In the genomic region with DNA sequence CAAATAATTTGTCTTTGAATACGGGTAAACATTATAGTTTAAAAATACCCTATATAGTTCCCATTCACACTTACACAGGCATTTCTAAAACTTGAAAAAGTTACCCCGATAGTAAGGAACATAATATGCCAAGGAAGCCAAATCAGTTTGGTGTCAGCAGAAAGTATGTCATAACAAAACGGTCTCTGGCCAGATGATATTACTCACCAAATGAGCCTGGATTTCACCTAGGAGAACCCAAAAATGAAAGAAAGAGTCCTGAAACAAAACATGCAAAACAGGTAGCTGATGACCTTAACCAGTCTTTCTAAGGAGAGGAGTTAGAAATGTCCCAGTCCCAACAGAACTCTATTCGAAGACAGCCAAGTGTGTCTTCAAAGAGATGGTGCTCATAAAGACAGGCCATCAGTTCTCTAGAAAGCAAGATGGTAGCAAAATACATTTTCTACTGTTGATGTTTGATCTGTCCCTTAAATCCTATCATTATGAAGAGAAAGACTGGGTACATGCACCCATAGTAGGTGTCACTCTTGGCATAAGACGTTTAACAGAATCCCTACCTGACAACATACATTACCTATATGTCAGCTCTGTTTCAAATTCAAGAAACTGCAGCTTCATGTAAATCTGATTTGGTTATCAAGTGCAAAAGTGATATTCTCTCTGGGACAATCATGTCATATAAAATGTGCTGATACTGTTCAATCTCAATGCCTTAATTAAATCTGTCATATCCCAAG, we compare ENCODE assay signal across 19 cellular contexts.
A peak's percentile ranks its signal among the peaks of the same experiment; 100 is the strongest.
DNase-seq lines count a peak whose midpoint lies in the region; ATAC-seq, FAIRE-seq and TF ChIP-seq lines count a peak whose summit lies in the region.
"Had no signal": no experiment of that assay in that cellular context is flagged by ENCODE, and none has a peak within 500 bp of the region (broad histone marks: within the 10 kb centered on the region; RNA-seq: fewer than 3 reads in every experiment).

No MANE protein-coding gene starts in this region.

- no peak overlapping the region for H3K18ac ChIP-seq in mesendoderm (ENCODE audit: low read length)

- no peak overlapping the region for H3K4ac ChIP-seq in mesendoderm (ENCODE audit: low read depth, low read length)

- intact Hi-C loops in HepG2 (cut with micrococcal nuclease; ENCODE audit: unreplicated experiment) = loop anchor here (1.0 kb wide), 1 partner anchor 43 kb away; no protein-coding TSS in a partner anchor
- intact Hi-C loops in right lobe of liver (cut with DNase I) = no loop called here
- intact Hi-C loops in colonic mucosa (cut with DNase I) = no loop called here

- H3K23ac ChIP-seq in mesendoderm (ENCODE audit: low read length) = no peak overlapping the region

- H3K9ac ChIP-seq in HepG2 (ENCODE audit: insufficient read depth, low read depth, low read length) = no peak overlapping the region
- H3K9ac ChIP-seq in astrocyte (ENCODE audit: low read length) = no peak overlapping the region
- H3K9ac ChIP-seq in colonic mucosa (ENCODE audit: low read depth in 2 of 2, low read length in 2 of 2) = no peak overlapping the region
- H3K9ac ChIP-seq in mesendoderm (ENCODE audit: low read length) = no peak overlapping the region
- H3K9ac ChIP-seq: BLaER1 had no signal

- H4K8ac ChIP-seq in mesendoderm (ENCODE audit: low read depth, low read length) = no peak overlapping the region

- in situ Hi-C loops in HepG2 (cut with HindIII; ENCODE audit: extremely low pct_ligation_motif_present, low pct_unique_long_range_greater_than_20kb) = no loop called here

- no peak overlapping the region for H3K4me3 Mint-ChIP-seq in astrocyte (ENCODE audit: unreplicated experiment)
- no peak overlapping the region for H3K4me3 Mint-ChIP-seq in type B pancreatic cell
- H3K4me3 Mint-ChIP-seq: CD8-positive, alpha-beta memory T cell; IgD-negative memory B cell; T-helper 17 cell had no signal

- POLR2A ChIA-PET in HepG2 (lab: Yijun Ruan, JAX) = no interaction called here

- H3K27me3 Mint-ChIP-seq in astrocyte (ENCODE audit: low read depth, unreplicated experiment) = no peaks in the 10 kb centered on the region
- H3K27me3 Mint-ChIP-seq in type B pancreatic cell = no peaks in the 10 kb centered on the region
- H3K27me3 Mint-ChIP-seq: CD8-positive, alpha-beta memory T cell; IgD-negative memory B cell; T-helper 17 cell had no signal

- no peak overlapping the region for H2BK5ac ChIP-seq in mesendoderm (ENCODE audit: low read length)

- H3K79me2 ChIP-seq in HepG2 (ENCODE audit: insufficient read depth, low read length) (peaks cover 35% of the 10 kb centered on the region), astrocyte (ENCODE audit: insufficient read depth, low read length) (no peaks in the 10 kb centered on the region), mesendoderm (ENCODE audit: control insufficient read depth, insufficient read depth, low read length) (no peaks in the 10 kb centered on the region)

- H4K20me1 ChIP-seq in HepG2 (ENCODE audit: insufficient read depth, low read length) = no peaks in the 10 kb centered on the region
- H4K20me1 ChIP-seq in astrocyte (ENCODE audit: insufficient read depth, low read length) = peaks cover 4% of the 10 kb centered on the region
- H4K20me1 ChIP-seq: BLaER1 had no signal

- H3K27ac Mint-ChIP-seq in astrocyte (ENCODE audit: unreplicated experiment) (no peak overlapping the region), type B pancreatic cell (peak overlapping the region; percentile 69)
- H3K27ac Mint-ChIP-seq: CD8-positive, alpha-beta memory T cell; IgD-negative memory B cell; T-helper 17 cell had no signal

- BruUV-seq in HepG2 (replicated peaks; lab: Mats Ljungman, UMichigan) = no TSS peak

- TF ChIP-seq RAD21 in HepG2 (CRISPR knock-in tag; IDR thresholded peaks at IDR 0.05) = no peak

- H3K27ac ChIP-seq in HepG2 (ENCODE audit: extremely low read length, insufficient read depth, low read length) = no peak overlapping the region
- H3K27ac ChIP-seq in right lobe of liver = no peak overlapping the region
- no peak overlapping the region for H3K27ac ChIP-seq in astrocyte (ENCODE audit: low read depth, low read length)
- H3K27ac ChIP-seq in colonic mucosa = no peak overlapping the region
- no peak overlapping the region for H3K27ac ChIP-seq in mesendoderm (ENCODE audit: low read depth, low read length)
- H3K27ac ChIP-seq: BLaER1 had no signal

- H3K36me3 ChIP-seq in HepG2 (replicated peaks in 1 of 2; ENCODE audit: control insufficient read depth in 1 of 2, insufficient read depth in 2 of 2, low read length in 2 of 2) = peaks cover 0 to 3% of the 10 kb centered on the region in 2 experiments; a peak in 2 of 5 replicates
- H3K36me3 ChIP-seq in right lobe of liver = no peaks in the 10 kb centered on the region
- no peaks in the 10 kb centered on the region for H3K36me3 ChIP-seq in astrocyte (ENCODE audit: insufficient read depth, low read length)
- no peaks in the 10 kb centered on the region for H3K36me3 ChIP-seq in colonic mucosa
- no peaks in the 10 kb centered on the region for H3K36me3 ChIP-seq in mesendoderm (ENCODE audit: control insufficient read depth, insufficient read depth, low read length)

- peaks cover 6% of the 10 kb centered on the region for H3K9me3 Mint-ChIP-seq in astrocyte (ENCODE audit: unreplicated experiment)
- H3K9me3 Mint-ChIP-seq in type B pancreatic cell = no peaks in the 10 kb centered on the region

- 76% methylated on average over 5 of the region's 5 CpGs for WGBS in HepG2 (ENCODE audit: low lambda C conversion rate)
- 64% methylated on average over 5 of the region's 5 CpGs for WGBS in right lobe of liver (ENCODE audit: insufficient coverage, low coverage, low lambda C conversion rate, missing lambda C conversion rate)
- WGBS in mesendoderm (ENCODE audit: extremely low coverage, insufficient coverage, low lambda C conversion rate) = no CpG with 5 or more reads among the region's 5 CpGs

- H3K27me3 ChIP-seq in HepG2 (ENCODE audit: control insufficient read depth in 1 of 2, insufficient read depth in 2 of 2, low read length in 2 of 2) (no peaks in the 10 kb centered on the region), right lobe of liver (no peaks in the 10 kb centered on the region), astrocyte (ENCODE audit: insufficient read depth, low read length) (no peaks in the 10 kb centered on the region), colonic mucosa (no peaks in the 10 kb centered on the region), mesendoderm (ENCODE audit: insufficient read depth, low read length, poor library complexity) (no peaks in the 10 kb centered on the region)
- H3K27me3 ChIP-seq: BLaER1 had no signal

- TF ChIP-seq CTCF in HepG2 (CRISPR knock-in tag; IDR thresholded peaks at IDR 0.05) (no peak), right lobe of liver (IDR thresholded peaks at IDR 0.05) (no peak), GM20000 (IDR thresholded peaks at IDR 0.05; ENCODE audit: extremely low read depth, missing control alignments) (no peak), astrocyte (IDR thresholded peaks at IDR 0.05; ENCODE audit: insufficient read depth, low read depth, low read length) (no peak), type B pancreatic cell (conservative IDR thresholded peaks at IDR 0.05) (no peak), colonic mucosa (IDR thresholded peaks at IDR 0.05) (no peak)

- no peak overlapping the region for H2BK120ac ChIP-seq in mesendoderm (ENCODE audit: low read depth, low read length)

- CTCF ChIA-PET in HepG2 (lab: Yijun Ruan, JAX; ENCODE audit: low intra/inter-chr PET ratio, low total read pairs) = no interaction called here

- H3K4me3 ChIP-seq in HepG2 (replicated peaks in 1 of 3; ENCODE audit: insufficient read depth in 1 of 3, low read depth in 2 of 3, low read length in 3 of 3) (no peak overlapping the region), right lobe of liver (no peak overlapping the region), astrocyte (ENCODE audit: insufficient read depth, low read depth, low read length) (no peak overlapping the region), colonic mucosa (no peak overlapping the region), mesendoderm (ENCODE audit: low read length) (no peak overlapping the region)
- H3K4me3 ChIP-seq: BLaER1 had no signal

- no peak overlapping the region for H4K5ac ChIP-seq in mesendoderm (ENCODE audit: low read length)

- H3K79me1 ChIP-seq in mesendoderm (ENCODE audit: low read length) = no peaks in the 10 kb centered on the region

- ATAC-seq in HepG2 (no peak), right lobe of liver (no peak)
- ATAC-seq: T-helper 17 cell had no signal

- H3K4me1 ChIP-seq in HepG2 (ENCODE audit: insufficient read depth, low read length) = peaks cover 40% of the 10 kb centered on the region
- H3K4me1 ChIP-seq in right lobe of liver = no peaks in the 10 kb centered on the region
- peaks cover 5% of the 10 kb centered on the region for H3K4me1 ChIP-seq in astrocyte (ENCODE audit: insufficient read depth, low read length)
- H3K4me1 ChIP-seq in colonic mucosa = no peaks in the 10 kb centered on the region
- H3K4me1 ChIP-seq in mesendoderm (ENCODE audit: control insufficient read depth, low read depth, low read length) = peaks cover 2% of the 10 kb centered on the region

- TF ChIP-seq POLR2A in HepG2 (IDR thresholded peaks at IDR 0.05; ENCODE audit: insufficient read depth in 1 of 2, low read depth in 2 of 2, low read length in 2 of 2) (no peak), right lobe of liver (IDR thresholded peaks at IDR 0.05) (no peak)

- TF ChIP-seq EP300 in HepG2 (IDR thresholded peaks at IDR 0.05; ENCODE audit: low read depth in 2 of 2, low read length in 2 of 2) (no peak), HepG2 (CRISPR knock-in tag; IDR thresholded peaks at IDR 0.05; ENCODE audit: borderline replicate concordance) (no peak)

- H2BK15ac ChIP-seq in mesendoderm (replicated peaks; ENCODE audit: low read depth) = no peak overlapping the region

- no peak for DNase-seq in HepG2 (ENCODE audit: low spot score)
- no peak for DNase-seq in right lobe of liver
- DNase-seq in GM20000 (ENCODE audit: low spot score) = peak; percentile 2
- DNase-seq in astrocyte (ENCODE audit: low read depth) = no peak
- DNase-seq in type B pancreatic cell (ENCODE audit: extremely low spot score, unreplicated experiment) = no peak
- no peak for DNase-seq in colonic mucosa
- no peak for DNase-seq in mesendoderm
- DNase-seq in NOMO-1 treated with DMSO at 0.1 percent for 48 hours (lab: John Stamatoyannopoulos, UW; ENCODE audit: unreplicated experiment) = no peak
- DNase-seq: CD8-positive, alpha-beta memory T cell; GF-D8; HCEC 1CT; Kasumi-1; NCI-H1105; NCI-H1694; NCI-H524; SHP77 treated with DMSO at 0.1 percent for 48 hours; T-helper 17 cell had no signal

- no peak overlapping the region for H2AFZ ChIP-seq in HepG2 (ENCODE audit: low read length)
- no peak overlapping the region for H2AFZ ChIP-seq in astrocyte (ENCODE audit: low read depth, low read length)

- FAIRE-seq in HepG2 (lab: Jason Lieb, UNC) (no peak), astrocyte (lab: Jason Lieb, UNC) (peak; percentile 5)

- no peak overlapping the region for H2AK5ac ChIP-seq in mesendoderm (ENCODE audit: low read length)

- H3K4me2 ChIP-seq in HepG2 (ENCODE audit: low read depth, low read length) (no peak overlapping the region), astrocyte (ENCODE audit: low read length) (no peak overlapping the region), mesendoderm (ENCODE audit: low read length) (no peak overlapping the region)
- H3K4me2 ChIP-seq: BLaER1 had no signal

- H3K4me1 Mint-ChIP-seq in astrocyte (ENCODE audit: low read depth, unreplicated experiment) = peaks cover 14% of the 10 kb centered on the region
- H3K4me1 Mint-ChIP-seq in type B pancreatic cell (ENCODE audit: unreplicated experiment) = peaks cover 33% of the 10 kb centered on the region
- H3K4me1 Mint-ChIP-seq: CD8-positive, alpha-beta memory T cell; IgD-negative memory B cell; T-helper 17 cell had no signal

- no peaks in the 10 kb centered on the region for H3K36me3 Mint-ChIP-seq in astrocyte (ENCODE audit: low read depth, unreplicated experiment)
- peaks cover 5% of the 10 kb centered on the region for H3K36me3 Mint-ChIP-seq in type B pancreatic cell
- H3K36me3 Mint-ChIP-seq: CD8-positive, alpha-beta memory T cell; IgD-negative memory B cell had no signal

- H3K9me3 ChIP-seq in HepG2 (ENCODE audit: low read length) (no peaks in the 10 kb centered on the region), right lobe of liver (no peaks in the 10 kb centered on the region), astrocyte (ENCODE audit: insufficient read depth, low read depth, low read length) (no peaks in the 10 kb centered on the region), colonic mucosa (no peaks in the 10 kb centered on the region)

- H3K56ac ChIP-seq in mesendoderm (ENCODE audit: low read length) = no peak overlapping the region
